Comparison of ENCODE assay signal across 7 cellular contexts in the genomic region with DNA sequence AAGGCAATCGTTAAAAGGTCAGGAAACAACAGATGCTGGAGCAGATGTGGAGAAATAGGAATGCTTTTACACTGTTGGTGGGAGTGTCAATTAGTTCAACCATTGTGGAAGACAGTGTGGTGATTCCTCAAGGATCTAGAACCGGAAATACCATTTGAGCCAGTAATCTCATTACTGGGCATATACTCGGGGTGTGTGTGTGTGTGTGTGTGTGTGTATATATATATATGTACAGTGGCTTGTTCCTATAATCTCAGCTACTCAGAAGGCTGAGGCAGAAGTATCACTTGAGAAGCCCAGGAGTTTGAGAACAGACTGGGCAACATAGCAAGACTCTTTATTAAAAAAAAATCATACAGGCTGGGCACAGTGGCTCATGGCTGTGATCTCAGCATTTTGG. TPM values are rescaled to one million over a fixed set of nuclear protein-coding genes. Genes with fewer than 3 reads are reported as not detected.
A peak's percentile ranks its signal among the peaks of the same experiment; 100 is the strongest.
DNase-seq lines count a peak whose midpoint lies in the region; TF ChIP-seq lines count a peak whose summit lies in the region.
"Not testable (repeated sequence)": the region's sequence is repeated elsewhere in the genome, so short reads cannot be mapped to it uniquely, and the experiment has no call there.

No MANE protein-coding gene starts in this region.

- H3K14ac ChIP-seq in mesenchymal stem cell (ENCODE audit: low read length in 2 of 2), result not testable (repeated sequence)

- not testable (repeated sequence) for H3K27me3 ChIP-seq in mesenchymal stem cell (ENCODE audit: control insufficient read depth in 1 of 2, insufficient read depth in 1 of 2, low read length in 2 of 2)

- not testable (repeated sequence) for H2AK5ac ChIP-seq in mesenchymal stem cell (ENCODE audit: low read length, severe bottlenecking)

- not testable (repeated sequence) for H4K8ac ChIP-seq in mesenchymal stem cell (ENCODE audit: low read length)

- H4K91ac ChIP-seq in mesenchymal stem cell (ENCODE audit: low read length), result not testable (repeated sequence)

- not testable (repeated sequence) for H3K23ac ChIP-seq in mesenchymal stem cell (ENCODE audit: low read length in 2 of 2)

- not testable (repeated sequence) for H3K9ac ChIP-seq in mesenchymal stem cell (ENCODE audit: low read length)

- not testable (repeated sequence) for H3K4me1 ChIP-seq in mesenchymal stem cell (ENCODE audit: control insufficient read depth, insufficient read depth, low read depth, low read length)

- H3K27ac ChIP-seq in mesenchymal stem cell (ENCODE audit: low read length, poor library complexity, severe bottlenecking), result not testable (repeated sequence)

- not testable (repeated sequence) for H3K4me2 ChIP-seq in mesenchymal stem cell (ENCODE audit: low read length, poor library complexity, severe bottlenecking)

- not testable (repeated sequence) for H2AFZ ChIP-seq in mesenchymal stem cell (ENCODE audit: low read depth, low read length)

- H3K36me3 ChIP-seq in mesenchymal stem cell (ENCODE audit: control insufficient read depth in 1 of 2, insufficient read depth in 2 of 2, low read depth in 1 of 2, low read length in 2 of 2), result not testable (repeated sequence)

- not testable (repeated sequence) for H3K4me3 ChIP-seq in fibroblast of villous mesenchyme (ENCODE audit: low read depth, low read length); mesenchymal stem cell (ENCODE audit: insufficient read depth in 1 of 2, low read depth in 1 of 2, low read length in 2 of 2)

- 20% methylated on average over 1 of the region's 3 CpGs for WGBS in mesenchymal stem cell

- TF ChIP-seq CTCF in fibroblast of villous mesenchyme (IDR thresholded peaks at IDR 0.05; ENCODE audit: insufficient read depth, low read depth, low read length), result not testable (repeated sequence)

- peak; percentile 18 for DNase-seq in EH (ENCODE audit: low read depth)
- DNase-seq in GM04503 (ENCODE audit: low read depth), result peak; percentile 6
- peak; percentile 2 for DNase-seq in RPMI7951 (ENCODE audit: low read depth)
- DNase-seq in amniotic epithelial cell (ENCODE audit: low read depth), result peak; percentile 15
- DNase-seq in dermis blood vessel endothelial cell, result peak; percentile 55
- peak; percentile 52 for DNase-seq in fibroblast of villous mesenchyme (ENCODE audit: low read depth)
- peak; percentile 35 for DNase-seq in mesenchymal stem cell

- H2BK15ac ChIP-seq in mesenchymal stem cell (ENCODE audit: low read depth, poor library complexity, severe bottlenecking), result not testable (repeated sequence)

- not testable (repeated sequence) for H3K18ac ChIP-seq in mesenchymal stem cell (ENCODE audit: low read depth in 1 of 2, low read length in 2 of 2)

- not testable (repeated sequence) for H3K4ac ChIP-seq in mesenchymal stem cell (ENCODE audit: low read depth in 1 of 2, low read length in 2 of 2)

- not testable (repeated sequence) for H2BK12ac ChIP-seq in mesenchymal stem cell (ENCODE audit: low read length in 2 of 2)

- H3K79me1 ChIP-seq in mesenchymal stem cell (replicated peaks; ENCODE audit: low read length, poor library complexity, severe bottlenecking), result not testable (repeated sequence)

- not testable (repeated sequence) for H2BK120ac ChIP-seq in mesenchymal stem cell (ENCODE audit: low read depth, low read length)

- H3K9me3 ChIP-seq in mesenchymal stem cell (ENCODE audit: control insufficient read depth, low read length), result not testable (repeated sequence)

- H2BK5ac ChIP-seq in mesenchymal stem cell (ENCODE audit: low read depth, low read length, poor library complexity, severe bottlenecking), result not testable (repeated sequence)

RNA-seq across cellular contexts. Expression of gene ANKRD36B, which starts 24.0 kb away (rescaled TPM):
- total RNA-seq in RPMI7951 (2014; rRNA removed; shearing (Covaris generic)), result 13.6 and 20.2 TPM in 2 replicates
- total RNA-seq in dermis blood vessel endothelial cell (41.0 and 67.0 TPM in 2 replicates), fibroblast of villous mesenchyme (20.3 and 40.2 TPM in 2 replicates)
- 5.5 TPM for polyA plus RNA-seq in mesenchymal stem cell (2013, experiment 1 of 2)
- polyA plus RNA-seq in mesenchymal stem cell (2013, experiment 2 of 2), result 5.2 TPM

Comparison
In these comparisons a context has a peak if more than half of its experiments do, and no peak if none do; other contexts are left out.
1. DNase-seq: peak in every context shown above with its lines; median percentile 55 in dermis blood vessel endothelial cell; 52 in fibroblast of villous mesenchyme; 35 in mesenchymal stem cell; 18 in EH; 15 in amniotic epithelial cell; 6 in GM04503; 2 in RPMI7951.